In the genomic region with DNA sequence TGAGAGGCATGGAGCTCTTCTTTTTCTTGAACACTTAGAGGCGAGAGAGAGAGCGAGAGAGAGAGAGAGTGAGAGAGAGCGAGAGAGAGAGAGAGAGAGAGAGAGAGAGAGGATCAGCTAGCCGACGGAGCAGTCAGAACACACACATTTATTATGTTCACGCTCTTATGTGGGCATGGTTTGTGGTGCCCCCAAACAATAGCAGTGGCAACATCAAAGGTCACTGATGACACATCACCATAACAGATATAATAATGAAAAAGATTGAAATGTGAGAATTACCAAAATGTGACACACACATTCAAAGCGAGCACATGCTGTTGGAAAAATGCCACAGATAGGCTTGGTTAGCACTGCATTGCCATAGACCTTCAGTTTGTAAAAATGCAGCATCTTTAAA, we compare ENCODE assay signal across 17 cellular contexts.
A peak's percentile ranks its signal among the peaks of the same experiment; 100 is the strongest.
DNase-seq lines count a peak whose midpoint lies in the region; ATAC-seq, FAIRE-seq and TF ChIP-seq lines count a peak whose summit lies in the region.
"Had no signal": no experiment of that assay in that cellular context is flagged by ENCODE, and none has a peak within 500 bp of the region (broad histone marks: within the 10 kb centered on the region; RNA-seq: fewer than 3 reads in every experiment).

No MANE protein-coding gene starts in this region.

- POLR2A ChIA-PET in activated CD4-positive, alpha-beta T cell treated with anti-CD3 and anti-CD28 coated beads for 36 hours (lab: Charles Lee), result interaction anchor here (0.7 kb wide), 1 partner anchor 48 kb away, joined by 4 read pairs; no protein-coding TSS in a partner anchor

- H3K36me3 Mint-ChIP-seq in activated CD4-positive, alpha-beta T cell treated with anti-CD3 and anti-CD28 coated beads for 36 hours (ENCODE audit: low read depth), result peaks cover 15% of the 10 kb centered on the region
- H3K36me3 Mint-ChIP-seq in activated CD4-positive, alpha-beta T cell treated with anti-CD3 and anti-CD28 coated beads, Interleukin-2, amount 10 ng/mL, durations not matched to agents 24 days and 14 days (ENCODE audit: low read depth), result peaks cover 19% of the 10 kb centered on the region
- H3K36me3 Mint-ChIP-seq in activated naive CD8-positive, alpha-beta T cell, result peaks cover 17% of the 10 kb centered on the region

- no peak for TF ChIP-seq CTCF in esophagus muscularis mucosa (IDR thresholded peaks at IDR 0.05)

- WGBS in esophagus muscularis mucosa, result 77% methylated on average over 7 of the region's 7 CpGs

- peak; percentile 50 for DNase-seq in activated CD4-positive, alpha-beta T cell treated with anti-CD3 and anti-CD28 coated beads for 36 hours
- DNase-seq in activated CD4-positive, alpha-beta T cell treated with anti-CD3 and anti-CD28 coated beads, Interleukin-2, amount 10 ng/mL, durations not matched to agents 24 days and 14 days, result no peak
- peak; percentile 50 for DNase-seq in globus pallidus (ENCODE audit: low spot score)
- peak; percentile 30 for DNase-seq in stimulated activated CD8-positive, alpha-beta memory T cell treated with anti-CD3 and anti-CD28 coated beads, Interleukin-4, amount 100 ng/mL, for 48 hours
- DNase-seq in esophagus muscularis mucosa (ENCODE audit: extremely low spot score), result no peak
- no peak for DNase-seq in T1000 (lab: John Stamatoyannopoulos, UW)
- no peak for DNase-seq in GM12891 (ENCODE audit: insufficient read length, low spot score)
- DNase-seq: activated B cell treated with CpG ODN at 0.5 μM for 24 hours, amniotic stem cell, MV-4-11, naive B cell, NCI-H526 treated with DMSO at 0.1 percent for 48 hours, SIG-M5 had no signal

- H3K27ac Mint-ChIP-seq in activated CD4-positive, alpha-beta T cell treated with anti-CD3 and anti-CD28 coated beads for 36 hours, result peak overlapping the region; percentile 39
- H3K27ac Mint-ChIP-seq in activated CD4-positive, alpha-beta T cell treated with anti-CD3 and anti-CD28 coated beads, Interleukin-2, amount 10 ng/mL, durations not matched to agents 24 days and 14 days, result no peak overlapping the region
- peak overlapping the region; percentile 77 for H3K27ac Mint-ChIP-seq in activated naive CD8-positive, alpha-beta T cell
- H3K27ac Mint-ChIP-seq: activated B cell treated with CpG ODN at 0.5 μM for 24 hours had no signal

- H3K27me3 ChIP-seq in esophagus muscularis mucosa, result no peaks in the 10 kb centered on the region

- intact Hi-C loops in activated CD4-positive, alpha-beta T cell treated with anti-CD3 and anti-CD28 coated beads for 36 hours (cut with DNase I, micrococcal nuclease), result no loop called here
- intact Hi-C loops in activated CD4-positive, alpha-beta T cell treated with anti-CD3 and anti-CD28 coated beads, Interleukin-2, amount 10 ng/mL, durations not matched to agents 24 days and 14 days (cut with micrococcal nuclease), result no loop called here
- intact Hi-C loops in esophagus muscularis mucosa (cut with DNase I), result no loop called here

- no peak for TF ChIP-seq EP300 in esophagus muscularis mucosa (IDR thresholded peaks at IDR 0.05)

- no peaks in the 10 kb centered on the region for H3K9me3 ChIP-seq in esophagus muscularis mucosa

- no peak overlapping the region for H3K27ac ChIP-seq in esophagus muscularis mucosa (replicated peaks in 1 of 4)
- H3K27ac ChIP-seq: HL-60 had no signal

- no peak overlapping the region for H3K4me3 Mint-ChIP-seq in activated CD4-positive, alpha-beta T cell treated with anti-CD3 and anti-CD28 coated beads for 36 hours
- no peak overlapping the region for H3K4me3 Mint-ChIP-seq in activated CD4-positive, alpha-beta T cell treated with anti-CD3 and anti-CD28 coated beads, Interleukin-2, amount 10 ng/mL, durations not matched to agents 24 days and 14 days
- H3K4me3 Mint-ChIP-seq in activated naive CD8-positive, alpha-beta T cell, result peak overlapping the region; percentile 46
- H3K4me3 Mint-ChIP-seq: activated B cell treated with CpG ODN at 0.5 μM for 24 hours; stimulated activated memory B cell treated with anti-CD40 and anti-IgM and Interleukin-4, amounts not matched to agents 10 μg/mL and 1 μg/mL and 100 μg/mL, for 72 hours had no signal

- no peak overlapping the region for H3K4me3 ChIP-seq in esophagus muscularis mucosa

- H3K4me1 ChIP-seq in esophagus muscularis mucosa, result peaks cover 0 to 15% (median 4%) of the 10 kb centered on the region in 4 donors

- CTCF ChIA-PET in activated CD4-positive, alpha-beta T cell treated with anti-CD3 and anti-CD28 coated beads for 36 hours (lab: Charles Lee), result interaction anchor here (0.6 to 2.4 kb wide), 5 partner anchors 16 to 539 kb away, joined by 3 to 8 read pairs (median 3); no protein-coding TSS in a partner anchor

- TF ChIP-seq POLR2A in esophagus muscularis mucosa (IDR thresholded peaks at IDR 0.05; ENCODE audit: low read depth) (no peak), GM12891 (IDR thresholded peaks at IDR 0.05; ENCODE audit: low read depth, low read length) (no peak)

- H3K36me3 ChIP-seq in esophagus muscularis mucosa, result peaks cover 0 to 3% (median 0%) of the 10 kb centered on the region in 4 donors

- H3K4me1 Mint-ChIP-seq in activated CD4-positive, alpha-beta T cell treated with anti-CD3 and anti-CD28 coated beads for 36 hours, result peaks cover 48% of the 10 kb centered on the region
- H3K4me1 Mint-ChIP-seq in activated CD4-positive, alpha-beta T cell treated with anti-CD3 and anti-CD28 coated beads, Interleukin-2, amount 10 ng/mL, durations not matched to agents 24 days and 14 days, result peaks cover 19% of the 10 kb centered on the region
- H3K4me1 Mint-ChIP-seq in activated naive CD8-positive, alpha-beta T cell (ENCODE audit: low read depth), result peaks cover 70% of the 10 kb centered on the region

- H3K27me3 Mint-ChIP-seq in activated CD4-positive, alpha-beta T cell treated with anti-CD3 and anti-CD28 coated beads for 36 hours, result no peaks in the 10 kb centered on the region
- H3K27me3 Mint-ChIP-seq in activated CD4-positive, alpha-beta T cell treated with anti-CD3 and anti-CD28 coated beads, Interleukin-2, amount 10 ng/mL, durations not matched to agents 24 days and 14 days, result no peaks in the 10 kb centered on the region
- H3K27me3 Mint-ChIP-seq in activated naive CD8-positive, alpha-beta T cell, result no peaks in the 10 kb centered on the region
- H3K27me3 Mint-ChIP-seq: activated B cell treated with CpG ODN at 0.5 μM for 24 hours; naive B cell; stimulated activated memory B cell treated with anti-CD40 and anti-IgM and Interleukin-4, amounts not matched to agents 10 μg/mL and 1 μg/mL and 100 μg/mL, for 72 hours had no signal

- peak; percentile 71 for ATAC-seq in activated CD4-positive, alpha-beta T cell treated with anti-CD3 and anti-CD28 coated beads for 36 hours
- ATAC-seq: stimulated activated memory B cell treated with anti-CD40 and anti-IgM and Interleukin-4, amounts not matched to agents 10 μg/mL and 1 μg/mL and 100 μg/mL, for 72 hours had no signal

- peaks cover 3% of the 10 kb centered on the region for H3K9me3 Mint-ChIP-seq in activated CD4-positive, alpha-beta T cell treated with anti-CD3 and anti-CD28 coated beads for 36 hours (ENCODE audit: low read depth)
- H3K9me3 Mint-ChIP-seq in activated CD4-positive, alpha-beta T cell treated with anti-CD3 and anti-CD28 coated beads, Interleukin-2, amount 10 ng/mL, durations not matched to agents 24 days and 14 days, result peaks cover 4% of the 10 kb centered on the region
- no peaks in the 10 kb centered on the region for H3K9me3 Mint-ChIP-seq in activated naive CD8-positive, alpha-beta T cell (ENCODE audit: low read depth)
- H3K9me3 Mint-ChIP-seq: activated B cell treated with CpG ODN at 0.5 μM for 24 hours; stimulated activated memory B cell treated with anti-CD40 and anti-IgM and Interleukin-4, amounts not matched to agents 10 μg/mL and 1 μg/mL and 100 μg/mL, for 72 hours had no signal

- no peak for FAIRE-seq in GM12891 (lab: Jason Lieb, UNC)
- FAIRE-seq: A204.1 had no signal

TF ChIP-seq in GM12891, 5 proteins besides CTCF, POLR2A, EP300 and RAD21:
- TF ChIP-seq PAX5 (IDR thresholded peaks at IDR 0.05; ENCODE audit: insufficient read depth, low read length, severe bottlenecking) (no peak), TAF1 (IDR thresholded peaks at IDR 0.05; ENCODE audit: low read depth, low read length) (no peak), POU2F2 (IDR thresholded peaks at IDR 0.05; ENCODE audit: low read depth, low read length) (no peak), SPI1 (IDR thresholded peaks at IDR 0.05; ENCODE audit: low read depth, low read length) (no peak), POLR2AphosphoS5 (IDR thresholded peaks at IDR 0.05; ENCODE audit: low read depth, low read length) (no peak)

Comparison
In these comparisons a context has a peak if more than half of its experiments do, and no peak if none do; other contexts are left out.
1. DNase-seq: peak in activated CD4-positive, alpha-beta T cell treated with anti-CD3 and anti-CD28 coated beads for 36 hours (single experiment), globus pallidus (single experiment) and stimulated activated CD8-positive, alpha-beta memory T cell treated with anti-CD3 and anti-CD28 coated beads, Interleukin-4, amount 100 ng/mL, for 48 hours (single experiment); none in activated CD4-positive, alpha-beta T cell treated with anti-CD3 and anti-CD28 coated beads, Interleukin-2, amount 10 ng/mL, durations not matched to agents 24 days and 14 days (single experiment), esophagus muscularis mucosa (single experiment), T1000 (single experiment) and GM12891 (single experiment).